19 cellular contexts compared by ENCODE assay signal in the genomic region with DNA sequence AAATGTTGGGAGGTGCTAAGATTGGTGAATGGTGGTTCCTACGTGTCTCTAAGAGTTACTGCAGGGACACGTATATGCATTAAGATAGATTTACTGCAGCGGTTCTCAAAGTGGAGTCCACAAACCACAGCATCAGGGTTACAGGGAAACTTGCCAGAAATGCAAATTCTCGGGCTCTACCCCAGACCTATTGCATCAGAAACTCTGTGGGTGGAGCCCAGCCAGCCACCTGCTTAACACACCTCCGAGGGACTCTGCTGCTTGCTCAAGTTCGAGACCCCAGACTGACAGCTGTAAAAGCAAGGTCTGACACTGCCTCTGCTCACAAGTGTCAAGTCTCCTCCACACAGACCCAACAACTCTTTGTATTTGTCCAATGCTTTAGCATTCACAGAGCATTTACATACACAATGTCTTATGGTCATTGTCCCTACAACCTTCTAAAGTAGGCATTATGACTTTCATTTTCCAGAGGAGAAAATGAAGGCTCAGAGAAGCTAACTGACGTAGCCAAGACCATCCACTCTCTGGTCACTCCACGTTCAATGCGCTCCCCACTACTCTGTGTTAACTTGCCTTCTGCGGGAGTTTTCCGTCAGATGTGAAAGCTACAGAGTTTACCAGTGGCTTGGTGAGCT. TPM values are rescaled to one million over a fixed set of nuclear protein-coding genes. Genes with fewer than 3 reads are reported as not detected.
DNase-seq lines count a peak whose midpoint lies in the region; ATAC-seq and TF ChIP-seq lines count a peak whose summit lies in the region.
"Had no signal": no experiment of that assay in that cellular context is flagged by ENCODE, and none has a peak within 500 bp of the region (broad histone marks: within the 10 kb centered on the region; RNA-seq: fewer than 3 reads in every experiment).

No MANE protein-coding gene starts in this region.

- BruUV-seq in MCF 10A (replicated peaks; lab: Mats Ljungman, UMichigan) (no TSS peak), mammary epithelial cell (replicated peaks; lab: Mats Ljungman, UMichigan) (no TSS peak)

- H3K27me3 Mint-ChIP-seq in MCF 10A (ENCODE audit: insufficient read depth, unreplicated experiment), result peaks cover 34% of the 10 kb centered on the region
- peaks cover 62% of the 10 kb centered on the region for H3K27me3 Mint-ChIP-seq in activated naive CD8-positive, alpha-beta T cell treated with anti-CD3 and anti-CD28 coated beads for 36 hours

- H2AFZ ChIP-seq in mammary epithelial cell (ENCODE audit: low read depth, low read length), result no peak overlapping the region

- CTCF ChIA-PET in MCF 10A (lab: Yijun Ruan, JAX) (interaction anchor here (0.7 to 1.0 kb wide), 4 partner anchors 15 to 74 kb away, joined by 3 to 5 read pairs (median 3); no protein-coding TSS in a partner anchor), mammary epithelial cell (lab: Charles Lee; ENCODE audit: low non-redundant PET) (no interaction called here)

- WGBS in mammary epithelial cell (ENCODE audit: low coverage, missing lambda C conversion rate), result 94% methylated on average over 7 of the region's 11 CpGs
- 59 to 73% methylated on average over 6 to 11 of the region's 11 CpGs for WGBS in transverse colon (ENCODE audit: low coverage in 1 of 2), 2 donors

- no peaks in the 10 kb centered on the region for H3K79me2 ChIP-seq in mammary epithelial cell (ENCODE audit: insufficient read depth, low read length)

- H3K27ac ChIP-seq in mammary epithelial cell (ENCODE audit: insufficient read depth, low read depth, low read length) (no peak overlapping the region), transverse colon (no peak overlapping the region), coronary artery (no peak overlapping the region)
- H3K27ac ChIP-seq: body of pancreas, foreskin keratinocyte, SJCRH30 had no signal

- H3K27ac Mint-ChIP-seq in MCF 10A (ENCODE audit: low read depth, unreplicated experiment), result no peak overlapping the region
- H3K27ac Mint-ChIP-seq in activated naive CD8-positive, alpha-beta T cell treated with anti-CD3 and anti-CD28 coated beads for 36 hours, result no peak overlapping the region
- H3K27ac Mint-ChIP-seq: activated naive CD4-positive, alpha-beta T cell treated with anti-CD3 and anti-CD28 coated beads, Interleukin-2, amount 10 ng/mL, durations not matched to agents 7 days and 5 days; CD8-positive, alpha-beta T cell; mesothelial cell of epicardium; stimulated activated naive CD8-positive, alpha-beta T cell treated with anti-CD3 and anti-CD28 coated beads, Interleukin-15, Interleukin-2, amounts not matched to agents 100 ng/mL and 50 ng/mL, for 24 hours had no signal

- DNase-seq in MCF 10A (ENCODE audit: unreplicated experiment) (peak; percentile 67), mammary epithelial cell (no peak), NAMALWA (ENCODE audit: low spot score) (peak; percentile 78), transverse colon (peak; percentile 23), coronary artery (ENCODE audit: low spot score) (no peak), NCI-H2107 treated with DMSO at 0.1 percent for 48 hours (lab: John Stamatoyannopoulos, UW; ENCODE audit: unreplicated experiment) (no peak)
- peak; percentile 16 for DNase-seq in activated naive CD8-positive, alpha-beta T cell treated with anti-CD3 and anti-CD28 coated beads for 36 hours
- DNase-seq: activated CD4-positive, alpha-beta T cell treated with anti-CD3 and anti-CD28 coated beads for 4 hours; activated naive CD4-positive, alpha-beta T cell treated with anti-CD3 and anti-CD28 coated beads, Interleukin-2, amount 10 ng/mL, durations not matched to agents 7 days and 5 days; body of pancreas; CD8-positive, alpha-beta T cell; cortex of kidney; foreskin keratinocyte; NCI-H1105 treated with DMSO at 0.1 percent for 48 hours; stimulated activated CD4-positive, alpha-beta T cell treated with anti-CD3 and anti-CD28 coated beads, Interleukin-12 subunit alpha, Interleukin-12 subunit beta, amount 100 ng/mL, for 4 hours had no signal

- H3K9ac ChIP-seq in mammary epithelial cell (ENCODE audit: insufficient read depth, low read length), result no peak overlapping the region

- no peak overlapping the region for H3K4me2 ChIP-seq in mammary epithelial cell (ENCODE audit: insufficient read depth, low read depth, low read length)

- no peaks in the 10 kb centered on the region for H3K36me3 Mint-ChIP-seq in MCF 10A (ENCODE audit: insufficient read depth, unreplicated experiment)
- H3K36me3 Mint-ChIP-seq in activated naive CD8-positive, alpha-beta T cell treated with anti-CD3 and anti-CD28 coated beads for 36 hours, result no peaks in the 10 kb centered on the region
- H3K36me3 Mint-ChIP-seq: activated naive CD4-positive, alpha-beta T cell treated with anti-CD3 and anti-CD28 coated beads, Interleukin-2, amount 10 ng/mL, durations not matched to agents 7 days and 5 days; CD8-positive, alpha-beta T cell; mesothelial cell of epicardium had no signal

- no peak overlapping the region for H3K4me3 Mint-ChIP-seq in MCF 10A (ENCODE audit: unreplicated experiment)
- H3K4me3 Mint-ChIP-seq in activated naive CD8-positive, alpha-beta T cell treated with anti-CD3 and anti-CD28 coated beads for 36 hours, result no peak overlapping the region
- H3K4me3 Mint-ChIP-seq: activated naive CD4-positive, alpha-beta T cell treated with anti-CD3 and anti-CD28 coated beads, Interleukin-2, amount 10 ng/mL, durations not matched to agents 7 days and 5 days; CD8-positive, alpha-beta T cell; mesothelial cell of epicardium; stimulated activated naive CD8-positive, alpha-beta T cell treated with anti-CD3 and anti-CD28 coated beads, Interleukin-15, Interleukin-2, amounts not matched to agents 100 ng/mL and 50 ng/mL, for 24 hours had no signal

- H3K9me3 ChIP-seq in mammary epithelial cell (replicated peaks; ENCODE audit: insufficient read depth, low read length) (no peaks in the 10 kb centered on the region), transverse colon (no peaks in the 10 kb centered on the region)
- H3K9me3 ChIP-seq: body of pancreas, SJCRH30 had no signal

- peaks cover 14% of the 10 kb centered on the region for H3K4me1 Mint-ChIP-seq in MCF 10A (ENCODE audit: insufficient read depth, unreplicated experiment)
- peaks cover 12% of the 10 kb centered on the region for H3K4me1 Mint-ChIP-seq in activated naive CD8-positive, alpha-beta T cell treated with anti-CD3 and anti-CD28 coated beads for 36 hours

- TF ChIP-seq EP300 in transverse colon (IDR thresholded peaks at IDR 0.05; ENCODE audit: low read depth), result no peak

- TF ChIP-seq CTCF in MCF 10A (IDR thresholded peaks at IDR 0.05; ENCODE audit: unreplicated experiment) (no peak), mammary epithelial cell (conservative IDR thresholded peaks at IDR 0.05 in 1 of 2, IDR thresholded peaks at IDR 0.05 in 1 of 2; ENCODE audit: extremely low read depth in 1 of 2, insufficient read depth in 1 of 2, low read depth in 1 of 2, low read length in 2 of 2) (no peak), transverse colon (IDR thresholded peaks at IDR 0.05) (no peak), coronary artery (IDR thresholded peaks at IDR 0.05) (no peak)

- in situ Hi-C loops in mammary epithelial cell (cut with MboI; ENCODE audit: low sequenced_read_pairs in 2 of 2) (no loop called here), transverse colon (cut with MboI; ENCODE audit: low pct_ligation_motif_present in 1 of 4, low pct_unique_long_range_greater_than_20kb in 1 of 4, low sequenced_read_pairs in 3 of 4) (no loop called here)

- peaks cover 7% of the 10 kb centered on the region for H3K9me3 Mint-ChIP-seq in MCF 10A (ENCODE audit: unreplicated experiment)
- no peaks in the 10 kb centered on the region for H3K9me3 Mint-ChIP-seq in activated naive CD8-positive, alpha-beta T cell treated with anti-CD3 and anti-CD28 coated beads for 36 hours
- H3K9me3 Mint-ChIP-seq: activated naive CD4-positive, alpha-beta T cell treated with anti-CD3 and anti-CD28 coated beads, Interleukin-2, amount 10 ng/mL, durations not matched to agents 7 days and 5 days; CD8-positive, alpha-beta T cell; mesothelial cell of epicardium; stimulated activated naive CD8-positive, alpha-beta T cell treated with anti-CD3 and anti-CD28 coated beads, Interleukin-15, Interleukin-2, amounts not matched to agents 100 ng/mL and 50 ng/mL, for 24 hours had no signal

- H3K27me3 ChIP-seq in mammary epithelial cell (ENCODE audit: insufficient read depth, low read length) (peaks cover 22% of the 10 kb centered on the region), transverse colon (no peaks in the 10 kb centered on the region)
- H3K27me3 ChIP-seq: body of pancreas, SJCRH30 had no signal

- intact Hi-C loops in MCF 10A (cut with micrococcal nuclease) (no loop called here), mammary epithelial cell (cut with micrococcal nuclease) (no loop called here), transverse colon (cut with DNase I; ENCODE audit: low total_unique reads) (no loop called here)

- TF ChIP-seq POLR2A in transverse colon (IDR thresholded peaks at IDR 0.05), result no peak

- H3K36me3 ChIP-seq in mammary epithelial cell (ENCODE audit: insufficient read depth, low read length) (no peaks in the 10 kb centered on the region), transverse colon (no peaks in the 10 kb centered on the region)
- H3K36me3 ChIP-seq: SJCRH30 had no signal

- H3K4me1 ChIP-seq in mammary epithelial cell (ENCODE audit: insufficient read depth, low read length) (no peaks in the 10 kb centered on the region), transverse colon (no peaks in the 10 kb centered on the region)
- H3K4me1 ChIP-seq: body of pancreas, SJCRH30 had no signal

- H4K20me1 ChIP-seq in mammary epithelial cell (ENCODE audit: insufficient read depth, low read length), result no peaks in the 10 kb centered on the region

- dilution Hi-C loops in mammary epithelial cell (cut with HindIII; ENCODE audit: low sequenced_read_pairs), result no loop called here

- POLR2A ChIA-PET in MCF 10A (lab: Yijun Ruan, JAX), result no interaction called here

- H3K4me3 ChIP-seq in mammary epithelial cell (replicated peaks in 1 of 3; ENCODE audit: insufficient read depth in 1 of 3, low read depth in 2 of 3, low read length in 3 of 3) (no peak overlapping the region), transverse colon (no peak overlapping the region), coronary artery (no peak overlapping the region)
- H3K4me3 ChIP-seq: body of pancreas, SJCRH30 had no signal

- ATAC-seq in GM21447 (IDR thresholded peaks at IDR 0.05; ENCODE audit: unreplicated experiment), result no peak
- ATAC-seq: body of pancreas; CD8-positive, alpha-beta T cell; foreskin keratinocyte had no signal

RNA-seq across cellular contexts. Expression of a gene that starts 48.8 kb away (rescaled TPM):
- 0.74 TPM in 1 of 2 replicates, not detected in the other for total RNA-seq in MCF 10A (2022)
- not detected for total RNA-seq in mammary epithelial cell
- 0.05 TPM for polyA plus RNA-seq in mammary epithelial cell
- not detected for polyA minus RNA-seq in mammary epithelial cell
- not detected for total RNA-seq in activated naive CD8-positive, alpha-beta T cell treated with anti-CD3 and anti-CD28 coated beads for 36 hours
- 1 to 10 TPM in 1 of 4 donors, not detected in 3; 6.0 TPM for total RNA-seq in transverse colon
- total RNA-seq: foreskin keratinocyte, mesothelial cell of epicardium had no signal

Comparison
In these comparisons a context has a peak if more than half of its experiments do, and no peak if none do; other contexts are left out.
1. DNase-seq: peak in MCF 10A (single experiment), NAMALWA (single experiment), activated naive CD8-positive, alpha-beta T cell treated with anti-CD3 and anti-CD28 coated beads for 36 hours (single experiment) and transverse colon (single experiment); none in mammary epithelial cell (single experiment), coronary artery (single experiment) and NCI-H2107 treated with DMSO at 0.1 percent for 48 hours (single experiment).